8 cellular contexts compared by ENCODE assay signal in genomic region chr1:42456010-42456753, GRCh38. TPM values are rescaled to one million over a fixed set of nuclear protein-coding genes. Genes with fewer than 3 reads are reported as not detected.
DNase-seq lines count a peak whose midpoint lies in the region; ATAC-seq and TF ChIP-seq lines count a peak whose summit lies in the region.

Gene PPCS, plus strand, starts transcription at chr1:42456543. Its CDS starts 23 bp downstream, at chr1:42456566.
Gene ZMYND12, minus strand, starts transcription at chr1:42456022. Its CDS starts 25 bp downstream, at chr1:42455997.

- peaks cover 19% of the 10 kb centered on the region; the same call in 1 of the 2 replicates for H3F3A ChIP-seq in GM23248 (ENCODE audit: insufficient read depth)

- no peaks in the 10 kb centered on the region for H3K9me3 ChIP-seq in GM23248 (ENCODE audit: low read depth)
- no peaks in the 10 kb centered on the region for H3K9me3 ChIP-seq in neuron (ENCODE audit: low read length)

- H3K9me2 ChIP-seq in GM23248 (ENCODE audit: insufficient read depth) = no peaks in the 10 kb centered on the region

- peak; percentile 89 for ATAC-seq in foreskin keratinocyte

- TF ChIP-seq CTCF in RWPE1 (conservative IDR thresholded peaks at IDR 0.05; ENCODE audit: low read depth) (no peak), foreskin keratinocyte (conservative IDR thresholded peaks at IDR 0.05) (peak; percentile 13)

- in situ Hi-C loops in GM23248 (cut with MboI) = no loop called here

- peak within 1 kb of the TSS; percentile 80 for H3K4me2 ChIP-seq in GM23248 (ENCODE audit: unreplicated experiment)

- H3K4me3 ChIP-seq in GM23248 (peak within 1 kb of the TSS; percentile 91), neuron (ENCODE audit: low read length) (peak within 1 kb of the TSS; percentile 67)

- 1 to 2% methylated on average over 63 to 65 of the region's 66 CpGs for WGBS in GM23248 (ENCODE audit: low coverage in 1 of 2, low lambda C conversion rate in 2 of 2, missing lambda C conversion rate in 2 of 2), 2 experiments

- CTCF ChIA-PET in RWPE1 (lab: Yijun Ruan, JAX) = no interaction called here

- peak within 1 kb of the TSS; percentile 92 for H3K9ac ChIP-seq in GM23248

- H3K36me3 ChIP-seq in GM23248 (ENCODE audit: low read depth) = peaks cover 13% of the 10 kb centered on the region
- peaks cover 3% of the 10 kb centered on the region for H3K36me3 ChIP-seq in neuron (ENCODE audit: insufficient read depth, low read length)

- H3K27me3 ChIP-seq in GM23248 (replicated peaks; ENCODE audit: insufficient read depth) (no peaks in the 10 kb centered on the region), foreskin keratinocyte (no peaks in the 10 kb centered on the region), neuron (ENCODE audit: insufficient read depth, low read length) (no peaks in the 10 kb centered on the region)

- DNase-seq in ELF-1 (ENCODE audit: low read depth, low spot score) (peak; percentile 89), GM23248 (peak; percentile 91), Kasumi-1 (lab: John Stamatoyannopoulos, UW) (peak; percentile 83 to 86), RWPE1 (ENCODE audit: low spot score) (peak; percentile 78), activated gamma-delta T cell (lab: John Stamatoyannopoulos, UW) (peak; percentile 82), foreskin keratinocyte (peak; percentile 75 to 85), stromal cell of bone marrow (ENCODE audit: low read depth) (peak; percentile 74)

- POLR2A ChIA-PET in RWPE1 (lab: Yijun Ruan, JAX; ENCODE audit: low non-redundant PET) = no interaction called here

- H3K27ac ChIP-seq in GM23248 (peak within 1 kb of the TSS; percentile 65), RWPE1 (peak within 1 kb of the TSS; percentile 86), foreskin keratinocyte (peak within 1 kb of the TSS; percentile 59)

- H3K4me1 ChIP-seq in GM23248 (ENCODE audit: insufficient read depth) (peaks cover 10% of the 10 kb centered on the region), foreskin keratinocyte (no peaks in the 10 kb centered on the region), neuron (ENCODE audit: insufficient read depth, low read length) (no peaks in the 10 kb centered on the region)

- H3K79me2 ChIP-seq in GM23248 (ENCODE audit: insufficient read depth) = peaks cover 15% of the 10 kb centered on the region

- no peaks in the 10 kb centered on the region for H4K20me1 ChIP-seq in GM23248 (ENCODE audit: insufficient read depth)

- H2AFZ ChIP-seq in GM23248 (peak within 1 kb of the TSS; percentile 98), neuron (ENCODE audit: low read depth, low read length) (peak within 1 kb of the TSS; percentile 56)

RNA-seq across cellular contexts. Expression of gene PPCS, which starts in this region (rescaled TPM):
- 37.3 and 66.8 TPM in 2 replicates for total RNA-seq in GM23248 (2014; rRNA removed; shearing (Covaris generic))
- 100 and 106 TPM in 2 replicates for polyA plus RNA-seq in GM23248 (2016; fragmentation: Nextera tagmentation; extraction: Ambion mirVana)
- 47.0 and 52.2 TPM in 2 replicates for total RNA-seq in foreskin keratinocyte
- polyA plus RNA-seq in foreskin keratinocyte = 48.7 and 51.3 TPM in 2 replicates

RNA-seq across cellular contexts. Expression of gene ZMYND12, which starts in this region (rescaled TPM):
- total RNA-seq in GM23248 (2014; rRNA removed; shearing (Covaris generic)) = 0.13 and 3.2 TPM in 2 replicates
- polyA plus RNA-seq in GM23248 (2016; fragmentation: Nextera tagmentation; extraction: Ambion mirVana) = 0.68 and 1.4 TPM in 2 replicates
- total RNA-seq in foreskin keratinocyte = 0.46 and 0.54 TPM in 2 replicates
- polyA plus RNA-seq in foreskin keratinocyte = 0.26 and 0.55 TPM in 2 replicates

Comparison
In these comparisons a context has a peak if more than half of its experiments do, and no peak if none do; other contexts are left out.
1. Peak in every context shown above with its lines: DNase-seq, ATAC-seq, H3K4me3 ChIP-seq and H3K27ac ChIP-seq.